ENCODE assay signal across 8 cellular contexts in genomic region chr4:7103031-7103598, GRCh38. TPM values are rescaled to one million over a fixed set of nuclear protein-coding genes. Genes with fewer than 3 reads are reported as not detected.
DNase-seq lines count a peak whose midpoint lies in the region; ATAC-seq and TF ChIP-seq lines count a peak whose summit lies in the region.

No MANE protein-coding gene starts in this region.

- no peak for TF ChIP-seq EP300 in gastroesophageal sphincter (IDR thresholded peaks at IDR 0.05)

- DNase-seq in DMS53 treated with DMSO at 0.1 percent for 48 hours (lab: John Stamatoyannopoulos, UW; ENCODE audit: unreplicated experiment): peak; percentile 84
- peak; percentile 86 for DNase-seq in RWPE2 (ENCODE audit: low spot score)
- peak; percentile 67 for DNase-seq in activated gamma-delta T cell treated with Interleukin-2 at 50 U/mL for 16 hours
- DNase-seq in non-pigmented ciliary epithelial cell (ENCODE audit: low read depth): peak; percentile 14
- DNase-seq in substantia nigra (lab: John Stamatoyannopoulos, UW): peak; percentile 57 to 96 (median 84)

- H3K36me3 Mint-ChIP-seq in IgD-negative memory B cell: no peaks in the 10 kb centered on the region

- H3K27ac ChIP-seq in RWPE2 (ENCODE audit: poor library complexity, severe bottlenecking) (no peak overlapping the region), gastroesophageal sphincter (peak overlapping the region; percentile 75 to 88 (median 78)), substantia nigra (ENCODE audit: low read depth, low read length, poor library complexity, severe bottlenecking) (peak overlapping the region; percentile 83)

- H3K27me3 ChIP-seq in RWPE2 (ENCODE audit: insufficient read depth, poor library complexity, severe bottlenecking): no peaks in the 10 kb centered on the region
- no peaks in the 10 kb centered on the region for H3K27me3 ChIP-seq in gastroesophageal sphincter

- no peak for TF ChIP-seq CTCF in RWPE2 (IDR thresholded peaks at IDR 0.05; ENCODE audit: poor library complexity, severe bottlenecking)
- TF ChIP-seq CTCF in gastroesophageal sphincter (IDR thresholded peaks at IDR 0.05): no peak

- H3K36me3 ChIP-seq in RWPE2 (ENCODE audit: low read depth) (no peaks in the 10 kb centered on the region), gastroesophageal sphincter (no peaks in the 10 kb centered on the region)

- WGBS in gastroesophageal sphincter (ENCODE audit: low coverage in 1 of 2), 2 donors: 0% methylated on average over 3 of the region's 34 CpGs; no CpG with 5 or more reads in 1 of the 2 donors

- peak overlapping the region; percentile 89 to 98 (median 93) for H3K4me3 Mint-ChIP-seq in IgD-negative memory B cell

- H3K4me3 ChIP-seq in RWPE2 (ENCODE audit: severe bottlenecking) (peak overlapping the region; percentile 58), gastroesophageal sphincter (peak overlapping the region; percentile 56 to 62)

- H3K27ac Mint-ChIP-seq in IgD-negative memory B cell: peak overlapping the region in 2 of 3 donors; percentile 42 to 65

- peak; percentile 41 to 71 for TF ChIP-seq POLR2A in gastroesophageal sphincter (IDR thresholded peaks at IDR 0.05)

- H3K9me3 ChIP-seq in RWPE2 (ENCODE audit: severe bottlenecking) (no peaks in the 10 kb centered on the region), gastroesophageal sphincter (no peaks in the 10 kb centered on the region)

- peaks cover 6% of the 10 kb centered on the region for H3K4me1 ChIP-seq in RWPE2 (ENCODE audit: insufficient read depth, poor library complexity, severe bottlenecking)
- peaks cover 0 to 34% (median 12%) of the 10 kb centered on the region in 3 donors for H3K4me1 ChIP-seq in gastroesophageal sphincter

- ATAC-seq in GM21529 (IDR thresholded peaks at IDR 0.05; ENCODE audit: unreplicated experiment): peak; percentile 89
- peak; percentile 81 for ATAC-seq in RWPE2 (ENCODE audit: low read depth)
- peak; percentile 90 for ATAC-seq in gastroesophageal sphincter

- H3K27me3 Mint-ChIP-seq in IgD-negative memory B cell: peaks cover 5% of the 10 kb centered on the region

- H3K9me3 Mint-ChIP-seq in IgD-negative memory B cell: no peaks in the 10 kb centered on the region

- peaks cover 7 to 11% (median 9%) of the 10 kb centered on the region in 3 donors for H3K4me1 Mint-ChIP-seq in IgD-negative memory B cell

RNA-seq across cellular contexts. Expression of gene GRPEL1, which starts 35.3 kb away (rescaled TPM):
- 49.0 TPM for polyA plus RNA-seq in IgD-negative memory B cell
- 10 to 100 TPM; 14.0 to 32.8 (median 23.9) TPM for total RNA-seq in gastroesophageal sphincter

RNA-seq across cellular contexts. Expression of gene TADA2B, which starts 59.9 kb away (rescaled TPM):
- 4.7 TPM for polyA plus RNA-seq in IgD-negative memory B cell
- total RNA-seq in gastroesophageal sphincter: 10 to 100 TPM; 20.5 to 37.3 (median 28.1) TPM

Comparison
In these comparisons a context has a peak if more than half of its experiments do, and no peak if none do; other contexts are left out.
1. DNase-seq: peak in every context shown above with its lines; median percentile 86 in RWPE2; 84 in DMS53 treated with DMSO at 0.1 percent for 48 hours; 84 in substantia nigra; 67 in activated gamma-delta T cell treated with Interleukin-2 at 50 U/mL for 16 hours; 14 in non-pigmented ciliary epithelial cell.